13 cellular contexts compared by ENCODE assay signal in the genomic region with DNA sequence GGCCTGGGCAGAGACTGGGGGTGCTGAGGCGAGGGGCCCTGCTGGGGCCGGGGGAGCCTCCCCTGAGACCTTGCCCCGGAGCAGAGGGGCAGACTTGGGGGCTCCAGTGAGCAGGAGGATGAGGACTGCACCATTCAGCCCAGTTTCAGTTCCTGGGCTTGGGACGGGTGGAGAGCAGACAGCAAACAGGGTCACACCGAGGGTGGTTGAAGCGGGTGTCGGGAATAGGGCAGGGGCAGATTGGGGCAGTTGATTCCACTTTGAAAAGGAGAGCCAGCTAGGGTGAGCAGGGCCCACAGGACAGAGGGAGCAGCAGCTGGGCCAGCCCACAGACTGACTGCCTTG. TPM values are rescaled to one million over a fixed set of nuclear protein-coding genes. Genes with fewer than 3 reads are reported as not detected.
DNase-seq lines count a peak whose midpoint lies in the region; ATAC-seq, FAIRE-seq and TF ChIP-seq lines count a peak whose summit lies in the region.
"Had no signal": no experiment of that assay in that cellular context is flagged by ENCODE, and none has a peak within 500 bp of the region (broad histone marks: within the 10 kb centered on the region; RNA-seq: fewer than 3 reads in every experiment).

No MANE protein-coding gene starts in this region.

- H3K27ac ChIP-seq in BLaER1 treated with 17β-estradiol and CSF1 and Interleukin-3, amounts not matched to agents 10 nM and 100 nM, result peak overlapping the region; percentile 56 to 99 (median 99)
- H3K27ac ChIP-seq in VCaP (peak overlapping the region; percentile 11; the same call in 1 of the 2 replicates), lower lobe of right lung (peak overlapping the region; percentile 90), left lung (peak overlapping the region in 1 of 2 donors; percentile 96)
- H3K27ac ChIP-seq: thyroid gland had no signal

- no peak for ATAC-seq in lower lobe of right lung
- ATAC-seq in left lung, result no peak
- ATAC-seq: left lobe of liver had no signal

- intact Hi-C loops in lower lobe of right lung (cut with DNase I), result no loop called here
- intact Hi-C loops in left lung (cut with DNase I), result no loop called here

- FAIRE-seq in GM19239 (lab: Jason Lieb, UNC), result peak; percentile 74

- no peaks in the 10 kb centered on the region for H3K27me3 ChIP-seq in BLaER1 treated with 17β-estradiol and CSF1 and Interleukin-3, amounts not matched to agents 10 nM and 100 nM
- H3K27me3 ChIP-seq in lower lobe of right lung (ENCODE audit: low read depth), result no peaks in the 10 kb centered on the region
- no peaks in the 10 kb centered on the region for H3K27me3 ChIP-seq in left lung
- H3K27me3 ChIP-seq: dorsolateral prefrontal cortex, thyroid gland had no signal

- H3K27me3 Mint-ChIP-seq in progenitor cell of endocrine pancreas, result no peaks in the 10 kb centered on the region

- peak overlapping the region; percentile 95 to 99 (median 98) for H3K4me2 ChIP-seq in BLaER1 treated with 17β-estradiol and CSF1 and Interleukin-3, amounts not matched to agents 10 nM and 100 nM

- H3K36me3 Mint-ChIP-seq in progenitor cell of endocrine pancreas (ENCODE audit: insufficient read depth), result peaks cover 2% of the 10 kb centered on the region

- no peak for DNase-seq in GM19239 (ENCODE audit: insufficient read length, low spot score)
- DNase-seq in lower lobe of right lung, result no peak
- no peak for DNase-seq in DMS 273 treated with DMSO at 0.1 percent for 48 hours (lab: John Stamatoyannopoulos, UW)
- DNase-seq in OCI-M2 (lab: John Stamatoyannopoulos, UW; ENCODE audit: unreplicated experiment), result no peak
- DNase-seq in progenitor cell of endocrine pancreas (ENCODE audit: low spot score, unreplicated experiment), result no peak
- no peak for DNase-seq in left lung
- DNase-seq: dorsolateral prefrontal cortex, NCI-H1417, thyroid gland had no signal

- no peaks in the 10 kb centered on the region for H3K9me3 ChIP-seq in BLaER1 treated with 17β-estradiol and CSF1 and Interleukin-3, amounts not matched to agents 10 nM and 100 nM (replicated peaks in 1 of 11)
- H3K9me3 ChIP-seq in lower lobe of right lung, result no peaks in the 10 kb centered on the region
- no peaks in the 10 kb centered on the region for H3K9me3 ChIP-seq in left lung
- H3K9me3 ChIP-seq: thyroid gland had no signal

- H3K27ac Mint-ChIP-seq in progenitor cell of endocrine pancreas, result no peak overlapping the region

- no peak for TF ChIP-seq CTCF in VCaP (conservative IDR thresholded peaks at IDR 0.05)
- no peak for TF ChIP-seq CTCF in lower lobe of right lung (IDR thresholded peaks at IDR 0.05)
- TF ChIP-seq CTCF in progenitor cell of endocrine pancreas (IDR thresholded peaks at IDR 0.05; ENCODE audit: unreplicated experiment), result no peak
- TF ChIP-seq CTCF in left lung (IDR thresholded peaks at IDR 0.05), result no peak

- H3K4me3 Mint-ChIP-seq in progenitor cell of endocrine pancreas (ENCODE audit: low read depth), result no peak overlapping the region

- peaks cover 0 to 39% (median 13%) of the 10 kb centered on the region in 11 experiments; a peak in 10 of 22 replicates for H4K20me1 ChIP-seq in BLaER1 treated with 17β-estradiol and CSF1 and Interleukin-3, amounts not matched to agents 10 nM and 100 nM

- peaks cover 6% of the 10 kb centered on the region for H3K4me1 Mint-ChIP-seq in progenitor cell of endocrine pancreas (ENCODE audit: low read depth)

- H3K4me1 ChIP-seq in BLaER1 treated with 17β-estradiol and CSF1 and Interleukin-3, amounts not matched to agents 10 nM and 100 nM, result peaks cover 64 to 81% (median 76%) of the 10 kb centered on the region in 10 experiments
- H3K4me1 ChIP-seq in lower lobe of right lung, result peaks cover 58% of the 10 kb centered on the region
- H3K4me1 ChIP-seq in left lung, result peaks cover 6 to 69% of the 10 kb centered on the region in 2 donors

- peaks cover 38 to 62% (median 49%) of the 10 kb centered on the region in 11 experiments for H3K36me3 ChIP-seq in BLaER1 treated with 17β-estradiol and CSF1 and Interleukin-3, amounts not matched to agents 10 nM and 100 nM
- peaks cover 51% of the 10 kb centered on the region for H3K36me3 ChIP-seq in lower lobe of right lung
- peaks cover 0 to 57% of the 10 kb centered on the region in 2 donors for H3K36me3 ChIP-seq in left lung

- no peaks in the 10 kb centered on the region for H3K9me3 Mint-ChIP-seq in progenitor cell of endocrine pancreas (ENCODE audit: low read depth)

- H3K9ac ChIP-seq in BLaER1 treated with 17β-estradiol and CSF1 and Interleukin-3, amounts not matched to agents 10 nM and 100 nM, result peak overlapping the region; percentile 62 to 99 (median 99); a peak in 21 of 22 replicates

- peak overlapping the region in 8 of 10 experiments; percentile 29 to 99 (median 54); a peak in 12 of 20 replicates for H3K4me3 ChIP-seq in BLaER1 treated with 17β-estradiol and CSF1 and Interleukin-3, amounts not matched to agents 10 nM and 100 nM
- H3K4me3 ChIP-seq in lower lobe of right lung, result peak overlapping the region; percentile 2
- peak overlapping the region in 1 of 2 donors; percentile 18 for H3K4me3 ChIP-seq in left lung
- H3K4me3 ChIP-seq: dorsolateral prefrontal cortex, thyroid gland had no signal

RNA-seq across cellular contexts. Expression of a gene that starts 4.5 kb away (rescaled TPM):
- total RNA-seq in lower lobe of right lung, result 59.4 TPM
- 40.2 and 43.0 TPM in 2 replicates for total RNA-seq in progenitor cell of endocrine pancreas
- total RNA-seq in left lung, result 10 to 100 TPM; 32.3 to 57.1 TPM

RNA-seq across cellular contexts. Expression of a gene that starts 15.7 kb away (rescaled TPM):
- 1.7 TPM for total RNA-seq in lower lobe of right lung
- 11.7 and 13.1 TPM in 2 replicates for total RNA-seq in progenitor cell of endocrine pancreas
- 1 to 10 TPM; 2.7 to 4.1 TPM for total RNA-seq in left lung

RNA-seq across cellular contexts. Expression of a gene that starts 21.6 kb away (rescaled TPM):
- 0.80 TPM for total RNA-seq in lower lobe of right lung
- 4.0 and 4.7 TPM in 2 replicates for total RNA-seq in progenitor cell of endocrine pancreas
- 1 to 10 TPM in 1 of 2 donors, under 1 TPM in 1; 0.63 to 1.1 TPM for total RNA-seq in left lung

RNA-seq across cellular contexts. Expression of a gene that starts 30.5 kb away (rescaled TPM):
- not detected for total RNA-seq in lower lobe of right lung
- not detected in 2 replicates for total RNA-seq in progenitor cell of endocrine pancreas
- not detected for total RNA-seq in left lung
- total RNA-seq: dorsolateral prefrontal cortex, glomerular endothelial cell, left lobe of liver, thyroid gland had no signal

RNA-seq across cellular contexts. Expression of a gene that starts 42.5 kb away (rescaled TPM):
- total RNA-seq in lower lobe of right lung, result 23.1 TPM
- total RNA-seq in progenitor cell of endocrine pancreas, result 396 and 422 TPM in 2 replicates
- total RNA-seq in left lung, result 10 to 100 TPM; 43.2 to 83.1 TPM
